20 cellular contexts compared by ENCODE assay signal in genomic region chr1:29500651-29501050, GRCh38.
DNase-seq lines count a peak whose midpoint lies in the region; ATAC-seq lines count a peak whose summit lies in the region.
"Had no signal": no experiment of that assay in that cellular context is flagged by ENCODE, and none has a peak within 500 bp of the region (broad histone marks: within the 10 kb centered on the region; RNA-seq: fewer than 3 reads in every experiment).

No MANE protein-coding gene starts in this region.

- peaks cover 36% of the 10 kb centered on the region for H3K4me1 ChIP-seq in iPS-20b (ENCODE audit: insufficient read depth, low read length)
- H3K4me1 ChIP-seq: BE2C, SJSA1 had no signal

- H3K27me3 ChIP-seq in iPS-20b (ENCODE audit: insufficient read depth, low read length) = no peaks in the 10 kb centered on the region
- H3K27me3 ChIP-seq: BE2C had no signal

- intact Hi-C loops in sciatic nerve (cut with DNase I) = no loop called here

- no peak for ATAC-seq in sciatic nerve

- H3K4me3 ChIP-seq in iPS-20b (ENCODE audit: low read length) = peak overlapping the region; percentile 53; the same call in 1 of the 2 replicates
- H3K4me3 ChIP-seq: PC-9, SJSA1 had no signal

- no peaks in the 10 kb centered on the region for H3K36me3 ChIP-seq in iPS-20b (ENCODE audit: insufficient read depth, low read depth, low read length)
- H3K36me3 ChIP-seq: BE2C, SJSA1 had no signal

- H3K9ac ChIP-seq in iPS-20b (ENCODE audit: low read depth, low read length) = peak overlapping the region; percentile 30; the same call in 1 of the 2 replicates

- no peaks in the 10 kb centered on the region for H3K9me3 ChIP-seq in iPS-20b (ENCODE audit: insufficient read depth, low read depth, low read length)
- H3K9me3 ChIP-seq: BE2C, SJSA1 had no signal

- peak overlapping the region; percentile 87 for H3K27ac ChIP-seq in iPS-20b (ENCODE audit: low read length)
- H3K27ac ChIP-seq: PC-9, SJSA1 had no signal

- peak; percentile 37 for DNase-seq in activated CD8-positive, alpha-beta memory T cell treated with anti-CD3 and anti-CD28 coated beads for 24 hours
- DNase-seq in activated CD8-positive, alpha-beta memory T cell treated with anti-CD3 and anti-CD28 coated beads, Interleukin-2, amount 50 U/mL, for 4 hours = no peak
- peak; percentile 17 for DNase-seq in activated CD8-positive, alpha-beta memory T cell treated with anti-CD3 and anti-CD28 coated beads, Interleukin-2, amount 50 U/mL, for 48 hours
- peak; percentile 37 for DNase-seq in sciatic nerve (ENCODE audit: low spot score)
- no peak for DNase-seq in NAMALWA (ENCODE audit: low spot score)
- no peak for DNase-seq in SK-N-DZ (ENCODE audit: low spot score)
- no peak for DNase-seq in NCI-H1436 treated with DMSO at 0.1 percent for 48 hours (lab: John Stamatoyannopoulos, UW)
- DNase-seq: 8988T; BE2C; CD4-positive, alpha-beta T cell; DMS79 treated with DMSO at 0.1 percent for 48 hours; HFFc6; KG1; NCI-H1436; NCI-H2081; NCI-H510A; NCI-H774; PC-9 had no signal

Comparison
In these comparisons a context has a peak if more than half of its experiments do, and no peak if none do; other contexts are left out.
1. DNase-seq: peak in activated CD8-positive, alpha-beta memory T cell treated with anti-CD3 and anti-CD28 coated beads for 24 hours (single experiment), activated CD8-positive, alpha-beta memory T cell treated with anti-CD3 and anti-CD28 coated beads, Interleukin-2, amount 50 U/mL, for 48 hours (single experiment) and sciatic nerve (single experiment); none in activated CD8-positive, alpha-beta memory T cell treated with anti-CD3 and anti-CD28 coated beads, Interleukin-2, amount 50 U/mL, for 4 hours (single experiment), NAMALWA (single experiment), SK-N-DZ (single experiment) and NCI-H1436 treated with DMSO at 0.1 percent for 48 hours (single experiment).